8 cellular contexts compared by ENCODE assay signal in genomic region chr10:48670978-48671913, GRCh38. TPM values are rescaled to one million over a fixed set of nuclear protein-coding genes. Genes with fewer than 3 reads are reported as not detected.
DNase-seq lines count a peak whose midpoint lies in the region; ATAC-seq and TF ChIP-seq lines count a peak whose summit lies in the region.

No MANE protein-coding gene starts in this region.

- DNase-seq in activated CD4-positive, CD25-positive, alpha-beta regulatory T cell treated with anti-CD3 and anti-CD28 coated beads, Interleukin-2, amount 50 U/mL, for 72 hours, result no peak
- DNase-seq in activated B cell treated with CpG ODN at 0.5 μM for 24 hours, result peak; percentile 88
- DNase-seq in upper lobe of left lung, result peak in 1 of 2 donors; percentile 85
- DNase-seq in effector memory CD4-positive, alpha-beta T cell, result no peak
- DNase-seq in NCI-H2107 treated with DMSO at 0.1 percent for 48 hours (lab: John Stamatoyannopoulos, UW; ENCODE audit: unreplicated experiment), result no peak
- no peak for DNase-seq in GDM1 (lab: John Stamatoyannopoulos, UW)

- no peak for TF ChIP-seq EP300 in upper lobe of left lung (IDR thresholded peaks at IDR 0.05)

- no peaks in the 10 kb centered on the region for H3K4me1 ChIP-seq in upper lobe of left lung
- H3K4me1 ChIP-seq in effector memory CD4-positive, alpha-beta T cell (ENCODE audit: control insufficient read depth, insufficient read depth, low read length, poor library complexity, severe bottlenecking), result no peaks in the 10 kb centered on the region

- no peaks in the 10 kb centered on the region for H3K36me3 ChIP-seq in upper lobe of left lung
- H3K36me3 ChIP-seq in effector memory CD4-positive, alpha-beta T cell (ENCODE audit: control insufficient read depth, insufficient read depth, low read length), result no peaks in the 10 kb centered on the region

- H3K9me3 Mint-ChIP-seq in activated B cell treated with CpG ODN at 0.5 μM for 24 hours, result no peaks in the 10 kb centered on the region

- no peaks in the 10 kb centered on the region for H3K36me3 Mint-ChIP-seq in activated B cell treated with CpG ODN at 0.5 μM for 24 hours (ENCODE audit: low read depth)

- no peak for TF ChIP-seq POLR2A in upper lobe of left lung (IDR thresholded peaks at IDR 0.05)

- H3K27ac Mint-ChIP-seq in activated B cell treated with CpG ODN at 0.5 μM for 24 hours, result peak overlapping the region; percentile 98

- POLR2A ChIA-PET in activated B cell treated with CpG ODN at 0.5 μM for 24 hours (lab: Charles Lee), result interaction anchor here (0.8 to 11.4 kb wide), 16 partner anchors 9 to 1953 kb away, joined by 3 to 536 read pairs (median 6); partner anchors contain the start of genes SGMS1 and WDFY4

- intact Hi-C loops in activated B cell treated with CpG ODN at 0.5 μM for 24 hours (cut with micrococcal nuclease), result loop anchor here (1.0 to 5.0 kb wide), 2 partner anchors 30 to 866 kb away; partner anchors contain the start of gene ERCC6

- H3K9me3 ChIP-seq in upper lobe of left lung, result no peaks in the 10 kb centered on the region
- H3K9me3 ChIP-seq in effector memory CD4-positive, alpha-beta T cell (ENCODE audit: control insufficient read depth, low read length), result no peaks in the 10 kb centered on the region

- H3K27me3 Mint-ChIP-seq in activated B cell treated with CpG ODN at 0.5 μM for 24 hours, result no peaks in the 10 kb centered on the region

- H3K4me3 ChIP-seq in upper lobe of left lung, result no peak overlapping the region
- H3K4me3 ChIP-seq in effector memory CD4-positive, alpha-beta T cell (ENCODE audit: insufficient read depth, low read depth, low read length, poor library complexity, severe bottlenecking), result no peak overlapping the region

- TF ChIP-seq CTCF in activated B cell treated with CpG ODN at 0.5 μM for 24 hours (IDR thresholded peaks at IDR 0.05) (no peak), upper lobe of left lung (IDR thresholded peaks at IDR 0.05) (no peak)

- 77 to 83% methylated on average over 10 to 28 of the region's 28 CpGs for WGBS in upper lobe of left lung, 2 donors

- no peak overlapping the region for H3K27ac ChIP-seq in upper lobe of left lung
- H3K27ac ChIP-seq in effector memory CD4-positive, alpha-beta T cell (ENCODE audit: insufficient read depth, low read length, poor library complexity, severe bottlenecking), result no peak overlapping the region

- ATAC-seq in activated CD4-positive, CD25-positive, alpha-beta regulatory T cell treated with anti-CD3 and anti-CD28 coated beads, Interleukin-2, amount 50 U/mL, for 24 hours, result peak; percentile 42 to 48
- ATAC-seq in HG02970 (IDR thresholded peaks at IDR 0.05; ENCODE audit: low FRiP score, unreplicated experiment) (peak; percentile 48), activated B cell treated with CpG ODN at 0.5 μM for 24 hours (ENCODE audit: low read depth) (peak; percentile 68), upper lobe of left lung (ENCODE audit: low FRiP score in 2 of 2) (peak; percentile 12 to 30)

- H3K4me1 Mint-ChIP-seq in activated B cell treated with CpG ODN at 0.5 μM for 24 hours, result peaks cover 76% of the 10 kb centered on the region

- CTCF ChIA-PET in activated B cell treated with CpG ODN at 0.5 μM for 24 hours (lab: Charles Lee), result interaction anchor here (0.7 to 2.7 kb wide), 5 partner anchors 13 to 30 kb away, joined by 3 to 26 read pairs (median 7); partner anchors contain the start of gene WDFY4

- peak overlapping the region; percentile 74 for H3K4me3 Mint-ChIP-seq in activated B cell treated with CpG ODN at 0.5 μM for 24 hours

- no peaks in the 10 kb centered on the region for H3K27me3 ChIP-seq in upper lobe of left lung
- no peaks in the 10 kb centered on the region for H3K27me3 ChIP-seq in effector memory CD4-positive, alpha-beta T cell (replicated peaks; ENCODE audit: control insufficient read depth, insufficient read depth, low read length, poor library complexity, severe bottlenecking)

RNA-seq across cellular contexts. Expression of gene WDFY4, which starts 13.4 kb away (rescaled TPM):
- total RNA-seq in activated B cell treated with CpG ODN at 0.5 μM for 24 hours, result 480 and 488 TPM in 2 replicates
- total RNA-seq in upper lobe of left lung, result 10 to 100 TPM; 10.1 to 48.9 (median 32.1) TPM
